Comparison of ENCODE assay signal across 8 cellular contexts in genomic region chr2:202378001-202378400, GRCh38. TPM values are rescaled to one million over a fixed set of nuclear protein-coding genes. Genes with fewer than 3 reads are reported as not detected.
A peak's percentile ranks its signal among the peaks of the same experiment; 100 is the strongest.
DNase-seq lines count a peak whose midpoint lies in the region; TF ChIP-seq lines count a peak whose summit lies in the region.

No MANE protein-coding gene starts in this region.

- intact Hi-C loops in PC-9 (cut with micrococcal nuclease; ENCODE audit: unreplicated experiment), result loop anchor here (10.0 kb wide), 1 partner anchor 343 kb away; the partner anchor contains the start of gene FZD7

- DNase-seq in GM12865 (ENCODE audit: low read depth) (no peak), PC-9 (no peak), fibroblast of mammary gland (ENCODE audit: low read depth) (peak; percentile 17), retinal pigment epithelial cell (ENCODE audit: low read depth) (no peak), T1000 (lab: John Stamatoyannopoulos, UW) (no peak), retina (no peak), NCI-H524 treated with DMSO at 0.1 percent for 48 hours (lab: John Stamatoyannopoulos, UW) (no peak), NCI-H1417 treated with DMSO at 0.1 percent for 48 hours (lab: John Stamatoyannopoulos, UW) (no peak)

- H3K4me1 ChIP-seq in PC-9 (replicated peaks; ENCODE audit: insufficient read depth), result peaks cover 22% of the 10 kb centered on the region; the same call in 1 of the 2 replicates

- peak overlapping the region; percentile 87 for H3K4me3 ChIP-seq in GM12865 (ENCODE audit: low read depth, low read length)
- peak overlapping the region; percentile 85 for H3K4me3 ChIP-seq in PC-9
- peak overlapping the region; percentile 94 for H3K4me3 ChIP-seq in fibroblast of mammary gland (ENCODE audit: control insufficient read depth, low read depth, low read length)
- peak overlapping the region; percentile 97 for H3K4me3 ChIP-seq in retinal pigment epithelial cell (ENCODE audit: low read length)

- POLR2A ChIA-PET in PC-9 (lab: Charles Lee; ENCODE audit: unreplicated experiment), result no interaction called here

- TF ChIP-seq CTCF in GM12865 (IDR thresholded peaks at IDR 0.05; ENCODE audit: insufficient read depth, low read depth, low read length, missing control alignments) (no peak), PC-9 (conservative IDR thresholded peaks at IDR 0.05) (no peak), fibroblast of mammary gland (conservative IDR thresholded peaks at IDR 0.05; ENCODE audit: control insufficient read depth, insufficient read depth, low read depth, low read length) (no peak), retinal pigment epithelial cell (conservative IDR thresholded peaks at IDR 0.05; ENCODE audit: low read depth, low read length) (no peak)

- no TSS peak for BruUV-seq in PC-9 (replicated peaks; lab: Mats Ljungman, UMichigan)

- H4K20me1 ChIP-seq in PC-9 (ENCODE audit: insufficient read depth), result peaks cover 17% of the 10 kb centered on the region

- H3K36me3 ChIP-seq in PC-9 (ENCODE audit: low read depth), result no peaks in the 10 kb centered on the region

- H3K79me2 ChIP-seq in PC-9 (ENCODE audit: low read depth), result peaks cover 61% of the 10 kb centered on the region

- no peaks in the 10 kb centered on the region for H3K9me3 ChIP-seq in PC-9 (ENCODE audit: insufficient read depth, low read depth)

- H2AFZ ChIP-seq in PC-9, result peak overlapping the region; percentile 99; the same call in 1 of the 2 replicates

- peaks cover 8% of the 10 kb centered on the region for H3F3A ChIP-seq in PC-9 (ENCODE audit: insufficient read depth, low read depth)

- H3K9me2 ChIP-seq in PC-9 (ENCODE audit: insufficient read depth), result no peaks in the 10 kb centered on the region

- CTCF ChIA-PET in PC-9 (lab: Charles Lee), result no interaction called here

- H3K27me3 ChIP-seq in PC-9 (ENCODE audit: insufficient read depth, low read depth), result no peaks in the 10 kb centered on the region

- H3K27ac ChIP-seq in PC-9, result no peak overlapping the region; the same call in 1 of the 2 replicates

- peak overlapping the region; percentile 99 for H3K4me2 ChIP-seq in PC-9

RNA-seq across cellular contexts. Expression of gene BMPR2, which starts 1.9 kb away (rescaled TPM):
- total RNA-seq in PC-9 (2021), result 17.6 and 23.2 TPM in 2 replicates
